19 cellular contexts compared by ENCODE assay signal in the genomic region with DNA sequence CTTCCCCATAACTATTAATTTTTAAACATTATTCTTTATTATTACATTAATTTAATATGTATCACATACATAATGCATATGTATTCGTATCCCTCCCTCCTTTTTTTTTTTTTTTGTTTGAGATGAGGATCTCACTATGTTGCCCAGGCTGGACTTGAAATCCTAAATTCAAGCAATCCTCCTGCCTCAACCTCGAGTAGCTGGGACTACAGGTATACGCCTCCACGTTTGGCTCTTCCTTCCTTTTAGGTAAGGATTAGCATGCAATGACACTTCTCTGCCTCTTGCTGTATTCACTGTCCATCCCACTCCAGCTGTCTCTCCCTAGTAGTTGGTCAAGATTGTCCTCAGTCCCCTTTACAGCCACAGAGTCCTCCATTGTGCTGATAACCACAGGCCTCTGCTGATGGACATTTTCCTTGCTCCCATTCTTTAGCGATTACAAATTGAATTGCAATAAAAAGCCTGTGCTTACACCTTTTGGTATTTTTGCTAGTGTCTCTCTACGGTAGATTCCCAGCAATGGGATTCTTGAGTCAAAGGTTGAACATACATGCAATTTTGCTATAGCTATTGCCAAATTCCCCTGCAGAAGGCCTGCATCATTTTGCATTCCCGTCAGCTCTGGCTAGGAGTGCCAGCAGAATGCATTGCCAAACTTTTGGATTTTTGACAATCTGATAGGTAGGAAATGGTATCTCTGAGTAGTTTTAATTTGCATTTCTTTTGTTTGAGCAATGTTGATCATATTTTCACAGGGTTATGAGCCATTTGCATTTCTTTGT.
DNase-seq lines count a peak whose midpoint lies in the region; ATAC-seq and TF ChIP-seq lines count a peak whose summit lies in the region.
"Had no signal": no experiment of that assay in that cellular context is flagged by ENCODE, and none has a peak within 500 bp of the region (broad histone marks: within the 10 kb centered on the region; RNA-seq: fewer than 3 reads in every experiment).

No MANE protein-coding gene starts in this region.

- H3K4me3 ChIP-seq in AG09309 (ENCODE audit: control insufficient read depth, low read depth, low read length) (no peak overlapping the region), cardiac fibroblast (replicated peaks in 1 of 2; ENCODE audit: low read depth in 2 of 2, low read length in 2 of 2) (no peak overlapping the region), prostate gland (no peak overlapping the region)
- H3K4me3 ChIP-seq: Peyer's patch had no signal

- H3K9me3 Mint-ChIP-seq in HFFc6, result no peaks in the 10 kb centered on the region
- H3K9me3 Mint-ChIP-seq: CD14-positive monocyte had no signal

- H3K27me3 ChIP-seq in prostate gland (replicated peaks; ENCODE audit: insufficient read depth), result no peaks in the 10 kb centered on the region
- H3K27me3 ChIP-seq: Peyer's patch had no signal

- TF ChIP-seq CTCF in AG09309 (IDR thresholded peaks at IDR 0.05; ENCODE audit: control insufficient read depth, insufficient read depth, low read depth, low read length, missing control alignments) (no peak), HFFc6 (IDR thresholded peaks at IDR 0.05) (0 out of 2 replicates have a peak, but pooled peaks have one; percentile 6), cardiac fibroblast (IDR thresholded peaks at IDR 0.05; ENCODE audit: low read depth, low read length) (no peak), prostate gland (IDR thresholded peaks at IDR 0.05) (no peak)

- H3K9me3 ChIP-seq in prostate gland, result no peaks in the 10 kb centered on the region
- H3K9me3 ChIP-seq: Peyer's patch had no signal

- intact Hi-C loops in prostate gland (cut with DNase I), result no loop called here

- no peaks in the 10 kb centered on the region for H3K4me1 ChIP-seq in prostate gland (replicated peaks)
- H3K4me1 ChIP-seq: Peyer's patch had no signal

- peaks cover under 1% of the 10 kb centered on the region; the same call in 1 of the 2 replicates for H3K27me3 Mint-ChIP-seq in HFFc6 (ENCODE audit: insufficient read depth)

- H3K27ac Mint-ChIP-seq in HFFc6, result peak overlapping the region; percentile 60
- H3K27ac Mint-ChIP-seq: CD14-positive monocyte had no signal

- TF ChIP-seq POLR2A in prostate gland (IDR thresholded peaks at IDR 0.05), result no peak

- H3K36me3 ChIP-seq in prostate gland, result no peaks in the 10 kb centered on the region
- H3K36me3 ChIP-seq: Peyer's patch had no signal

- peaks cover 58% of the 10 kb centered on the region for H3K4me1 Mint-ChIP-seq in HFFc6 (ENCODE audit: low read depth)

- H3K4me3 Mint-ChIP-seq in HFFc6, result no peak overlapping the region
- H3K4me3 Mint-ChIP-seq: CD14-positive monocyte had no signal

- peaks cover 14% of the 10 kb centered on the region; the same call in 1 of the 2 replicates for H3K36me3 Mint-ChIP-seq in HFFc6 (ENCODE audit: low read depth)

- no peak for ATAC-seq in HG02642 (IDR thresholded peaks at IDR 0.05; ENCODE audit: poor library complexity, unreplicated experiment)
- ATAC-seq: HCT116, HepG2, Right ventricle myocardium inferior had no signal

- no peak overlapping the region for H3K27ac ChIP-seq in prostate gland
- H3K27ac ChIP-seq: KMS-11, Peyer's patch had no signal

- 73% methylated on average over 7 of the region's 7 CpGs for WGBS in prostate gland

- DNase-seq in AG09309 (ENCODE audit: low read depth), result peak; percentile 60
- DNase-seq in HFFc6, result peak; percentile 30
- DNase-seq in cardiac fibroblast (ENCODE audit: low read depth in 2 of 2), result peak; percentile 40 to 81
- DNase-seq in mesenteric fat pad (ENCODE audit: low spot score), result peak; percentile 4
- no peak for DNase-seq in prostate gland (ENCODE audit: low spot score)
- DNase-seq in AG08396 (ENCODE audit: low spot score), result no peak
- DNase-seq in AML-193 (lab: John Stamatoyannopoulos, UW), result no peak
- DNase-seq: DMS 273 treated with DMSO at 0.1 percent for 48 hours, EL, NCI-H1436 treated with DMSO at 0.1 percent for 48 hours, NCI-H2081, NCI-H510A treated with DMSO at 0.1 percent for 48 hours had no signal

Comparison
In these comparisons a context has a peak if more than half of its experiments do, and no peak if none do; other contexts are left out.
1. DNase-seq: peak in AG09309 (single experiment), HFFc6 (single experiment), cardiac fibroblast (2 of 2) and mesenteric fat pad (single experiment); none in prostate gland (single experiment), AG08396 (single experiment) and AML-193 (0 of 2).